11 cellular contexts compared by ENCODE assay signal in the genomic region with DNA sequence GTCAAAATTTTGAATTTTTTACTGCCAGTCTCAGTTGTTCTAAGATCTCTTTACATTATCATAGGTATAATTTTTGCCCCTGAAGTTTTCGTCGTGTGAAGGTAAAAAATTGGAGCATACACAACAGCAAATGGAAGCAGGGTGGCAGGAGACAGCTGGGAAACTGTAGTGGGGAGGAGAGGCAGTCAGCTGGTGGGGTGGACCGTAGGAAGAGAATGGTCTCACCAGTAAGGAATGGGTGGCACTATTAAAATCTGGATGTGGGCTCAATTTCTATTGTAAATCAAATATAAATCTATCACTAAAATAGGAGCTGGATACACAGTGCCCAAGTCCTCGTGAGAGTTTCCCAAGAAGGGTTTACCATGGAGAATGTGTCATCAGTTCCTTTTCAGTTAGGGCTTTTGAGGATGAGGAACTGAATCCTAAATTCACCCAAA. TPM values are rescaled to one million over a fixed set of nuclear protein-coding genes. Genes with fewer than 3 reads are reported as not detected.
DNase-seq lines count a peak whose midpoint lies in the region; ATAC-seq, FAIRE-seq and TF ChIP-seq lines count a peak whose summit lies in the region.
"Had no signal": no experiment of that assay in that cellular context is flagged by ENCODE, and none has a peak within 500 bp of the region (broad histone marks: within the 10 kb centered on the region; RNA-seq: fewer than 3 reads in every experiment).

No MANE protein-coding gene starts in this region.

- H3K4me1 ChIP-seq in pancreas = peaks cover 53 to 87% (median 83%) of the 10 kb centered on the region in 3 donors

- intact Hi-C loops in pancreas (cut with DNase I) = no loop called here

- ATAC-seq in pancreas = peak in 3 of 4 donors; percentile 15 to 53 (median 49)
- ATAC-seq in GM21390 (IDR thresholded peaks at IDR 0.05; ENCODE audit: unreplicated experiment) = no peak

- H3K27ac ChIP-seq in epithelial cell of prostate = peak overlapping the region; percentile 91
- peak overlapping the region; percentile 31 to 86 (median 74) for H3K27ac ChIP-seq in pancreas
- no peak overlapping the region for H3K27ac ChIP-seq in caudate nucleus (ENCODE audit: low read depth, low read length)
- H3K27ac ChIP-seq: right atrium auricular region had no signal

- H3K9me3 ChIP-seq in pancreas = no peaks in the 10 kb centered on the region
- H3K9me3 ChIP-seq: right atrium auricular region had no signal

- H3K4me3 ChIP-seq in pancreas = peak overlapping the region in 1 of 4 donors; percentile 2
- H3K4me3 ChIP-seq: right atrium auricular region had no signal

- DNase-seq in EH (ENCODE audit: low read depth) = peak; percentile 61
- DNase-seq in NCI-H1694 treated with DMSO at 0.1 percent for 48 hours (lab: John Stamatoyannopoulos, UW) = peak; percentile 62
- DNase-seq in epithelial cell of prostate (ENCODE audit: low read depth, low spot score) = no peak
- no peak for DNase-seq in pancreas
- no peak for DNase-seq in cerebellar nuclear complex (lab: John Stamatoyannopoulos, UW)
- DNase-seq in RKO (ENCODE audit: low spot score) = no peak
- no peak for DNase-seq in caudate nucleus (lab: John Stamatoyannopoulos, UW)
- DNase-seq: cortex of kidney; stimulated activated naive CD4-positive, alpha-beta T cell had no signal

- WGBS in pancreas, 2 donors = 8 to 14% methylated on average over 4 of the region's 4 CpGs

- no peaks in the 10 kb centered on the region for H3K27me3 ChIP-seq in pancreas
- H3K27me3 ChIP-seq: right atrium auricular region had no signal

- TF ChIP-seq CTCF in pancreas (IDR thresholded peaks at IDR 0.05) = no peak

- FAIRE-seq in pancreas (lab: Jason Lieb, UNC) = no peak

- H3K36me3 ChIP-seq in pancreas = no peaks in the 10 kb centered on the region
- H3K36me3 ChIP-seq: right atrium auricular region had no signal

RNA-seq across cellular contexts. Expression of a gene that starts 10.3 kb away (rescaled TPM):
- 10 to 100 TPM; 47.0 to 95.6 (median 55.0) TPM for total RNA-seq in pancreas
- polyA plus RNA-seq in pancreas = 10 to 100 TPM; 57.2 to 93.6 TPM

Comparison
In these comparisons a context has a peak if more than half of its experiments do, and no peak if none do; other contexts are left out.
1. DNase-seq: peak in EH (single experiment) and NCI-H1694 treated with DMSO at 0.1 percent for 48 hours (single experiment); none in epithelial cell of prostate (single experiment), pancreas (0 of 6), cerebellar nuclear complex (0 of 2), RKO (single experiment) and caudate nucleus (0 of 61).